In genomic region chr12:2034633-2035420, GRCh38 we compare ENCODE assay signal across 1 cellular context.
TF ChIP-seq lines count a peak whose summit lies in the region.

No MANE protein-coding gene starts in this region.

TF ChIP-seq in K562, 482 proteins besides CTCF, POLR2A, EP300 and RAD21 (continued from another document):
- TF ChIP-seq MNT (conservative IDR thresholded peaks at IDR 0.05) = 0 out of 4 replicates have a peak, but pooled peaks of 1 of the 2 experiments have one; percentile 22
- no peak for TF ChIP-seq ATF6 (CRISPR knock-in tag; IDR thresholded peaks at IDR 0.05)
- peak; percentile 43; the same call in 1 of the 2 replicates for TF ChIP-seq GMEB1 (CRISPR knock-in tag; IDR thresholded peaks at IDR 0.05)
- TF ChIP-seq NFIX (CRISPR knock-in tag; IDR thresholded peaks at IDR 0.05; ENCODE audit: low read depth) = no peak
- peak; percentile 55; the same call in 1 of the 2 replicates for TF ChIP-seq STAG1 (CRISPR knock-in tag; IDR thresholded peaks at IDR 0.05; ENCODE audit: borderline replicate concordance)
- TF ChIP-seq L3MBTL2 (IDR thresholded peaks at IDR 0.05) = peak; percentile 95
- no peak for TF ChIP-seq ZNF174 (CRISPR knock-in tag; IDR thresholded peaks at IDR 0.05)
- no peak for TF ChIP-seq ZNF316 (IDR thresholded peaks at IDR 0.05)
- no peak for TF ChIP-seq ZNF75A (CRISPR knock-in tag; IDR thresholded peaks at IDR 0.05)
- TF ChIP-seq SMAD4 (CRISPR knock-in tag; conservative IDR thresholded peaks at IDR 0.05) = peak; percentile 52; the same call in 1 of the 2 replicates
- no peak for TF ChIP-seq HDGF (IDR thresholded peaks at IDR 0.05)
